ENCODE assay signal across 33 cellular contexts in genomic region chr9:123745933-123746332, GRCh38.
"Had no signal": no experiment of that assay in that cellular context is flagged by ENCODE, and none has a peak within 500 bp of the region (broad histone marks: within the 10 kb centered on the region; RNA-seq: fewer than 3 reads in every experiment).

No MANE protein-coding gene starts in this region.

- H3K9me3 ChIP-seq: adrenal gland, ascending aorta, body of pancreas, breast epithelium had no signal

- FAIRE-seq: astrocyte, bronchial epithelial cell had no signal

- ATAC-seq: activated naive CD4-positive, alpha-beta T cell treated with anti-CD3 and anti-CD28 coated beads, Interleukin-2, amount 50 U/mL, for 72 hours; activated naive CD8-positive, alpha-beta T cell treated with anti-CD3 and anti-CD28 coated beads, Interleukin-2, amount 50 U/mL, for 24 hours; activated T-cell treated with anti-CD3 and anti-CD28 coated beads, Interleukin-2, amount 50 U/mL, for 4 hours; activated T-cell treated with anti-CD3 and anti-CD28 coated beads, Interleukin-2, amount 50 U/mL, for 72 hours; activated T-helper 17 cell treated with anti-CD3 and anti-CD28 coated beads, Interleukin-2, amount 50 U/mL, for 72 hours; body of pancreas had no signal

- H3K4me3 ChIP-seq: adrenal gland, ascending aorta, body of pancreas, breast epithelium, cardiac muscle cell had no signal

- H3K27ac ChIP-seq: adrenal gland, ascending aorta, body of pancreas, brain microvascular endothelial cell, breast epithelium, cardiac muscle cell had no signal

- H3K36me3 ChIP-seq: adrenal gland, ascending aorta, brain microvascular endothelial cell, breast epithelium, cardiac muscle cell had no signal

- DNase-seq: activated effector memory CD4-positive, alpha-beta T cell treated with anti-CD3 and anti-CD28 coated beads, Interleukin-2, amount 50 U/mL, for 16 hours; activated effector memory CD4-positive, alpha-beta T cell treated with Interleukin-2 at 50 U/mL for 16 hours; activated gamma-delta T cell; activated gamma-delta T cell treated with Interleukin-2 at 50 U/mL for 16 hours; activated naive CD4-positive, alpha-beta T cell; activated naive CD4-positive, alpha-beta T cell treated with anti-CD3 and anti-CD28 coated beads for 36 hours; activated naive CD4-positive, alpha-beta T cell treated with anti-CD3 and anti-CD28 coated beads, Interleukin-2, amount 10 ng/mL, durations not matched to agents 7 days and 5 days; activated naive CD4-positive, alpha-beta T cell treated with anti-CD3 and anti-CD28 coated beads, Interleukin-2, amount 50 U/mL, for 16 hours; activated naive CD4-positive, alpha-beta T cell treated with Interleukin-2 at 50 U/mL for 16 hours; activated naive CD8-positive, alpha-beta T cell treated with anti-CD3 and anti-CD28 coated beads for 36 hours; activated naive CD8-positive, alpha-beta T cell treated with anti-CD3 and anti-CD28 coated beads, Interleukin-2, amount 10 ng/mL, durations not matched to agents 7 days and 5 days; activated naive CD8-positive, alpha-beta T cell treated with anti-CD3 and anti-CD28 coated beads, Interleukin-2, amount 50 U/mL, for 24 hours; activated T-cell treated with anti-CD3 and anti-CD28 coated beads, Interleukin-2, amount 50 U/mL, for 24 hours; activated T-cell treated with anti-CD3 and anti-CD28 coated beads, Interleukin-2, amount 50 U/mL, for 4 hours; activated T-cell treated with anti-CD3 and anti-CD28 coated beads, Interleukin-2, amount 50 U/mL, for 48 hours; activated T-cell treated with anti-CD3 and anti-CD28 coated beads, Interleukin-2, amount 50 U/mL, for 72 hours; adrenal gland; amniotic stem cell; amygdala; anterior cingulate cortex; aorta; body of pancreas; brain microvascular endothelial cell; caudate nucleus; central memory CD4-positive, alpha-beta T cell; cerebellar nuclear complex had no signal

- H3K4me1 ChIP-seq: breast epithelium had no signal

- H3K27me3 ChIP-seq: adrenal gland, ascending aorta, body of pancreas, brain microvascular endothelial cell, breast epithelium, cardiac muscle cell had no signal
